In genomic region chr1:15757575-15758401, GRCh38 we compare ENCODE assay signal across 9 cellular contexts. TPM values are rescaled to one million over a fixed set of nuclear protein-coding genes. Genes with fewer than 3 reads are reported as not detected.
DNase-seq lines count a peak whose midpoint lies in the region; ATAC-seq and TF ChIP-seq lines count a peak whose summit lies in the region.
"Had no signal": no experiment of that assay in that cellular context is flagged by ENCODE, and none has a peak within 500 bp of the region (broad histone marks: within the 10 kb centered on the region; RNA-seq: fewer than 3 reads in every experiment).

No MANE protein-coding gene starts in this region.

- H3K36me3 ChIP-seq in heart left ventricle (no peaks in the 10 kb centered on the region), prostate gland (no peaks in the 10 kb centered on the region)

- in situ Hi-C loops in GM13977 (cut with MboI; ENCODE audit: low pct_unique_long_range_greater_than_20kb, low sequenced_read_pairs, unreplicated experiment), result no loop called here

- H3K4me1 ChIP-seq in heart left ventricle (peaks cover 0 to 57% (median 41%) of the 10 kb centered on the region in 12 donors), prostate gland (replicated peaks) (peaks cover 6% of the 10 kb centered on the region)

- peak overlapping the region in 9 of 12 donors; percentile 37 to 87 (median 82) for H3K27ac ChIP-seq in heart left ventricle
- peak overlapping the region; percentile 80 to 83 for H3K27ac ChIP-seq in prostate gland

- peaks cover 0 to 56% (median 3%) of the 10 kb centered on the region in 9 donors for H3K27me3 ChIP-seq in heart left ventricle
- H3K27me3 ChIP-seq in prostate gland (replicated peaks; ENCODE audit: insufficient read depth), result no peaks in the 10 kb centered on the region

- ATAC-seq in heart left ventricle, result peak in 3 of 4 donors; percentile 2 to 8 (median 3)
- ATAC-seq in GM21529 (IDR thresholded peaks at IDR 0.05; ENCODE audit: unreplicated experiment), result no peak

- 20 to 29% (median 23%) methylated on average over 23 to 28 of the region's 28 CpGs for WGBS in heart left ventricle, 4 donors
- 8% methylated on average over 25 of the region's 28 CpGs for WGBS in prostate gland

- TF ChIP-seq CTCF in GM13977 (IDR thresholded peaks at IDR 0.05; ENCODE audit: extremely low read depth, insufficient read depth, missing control alignments), result no peak
- no peak for TF ChIP-seq CTCF in heart left ventricle (IDR thresholded peaks at IDR 0.05)
- no peak for TF ChIP-seq CTCF in prostate gland (IDR thresholded peaks at IDR 0.05)

- no peaks in the 10 kb centered on the region for H3K9me3 ChIP-seq in heart left ventricle
- H3K9me3 ChIP-seq in prostate gland, result no peaks in the 10 kb centered on the region

- DNase-seq in GM13977 (ENCODE audit: low spot score) (peak; percentile 36), T1000 (lab: John Stamatoyannopoulos, UW) (peak; percentile 21), heart left ventricle (peak in 2 of 5 donors; percentile 52 to 55), prostate gland (ENCODE audit: low spot score) (no peak), SIG-M5 treated with dmso at 0.1 percent for 504 hours (lab: John Stamatoyannopoulos, UW; ENCODE audit: unreplicated experiment) (no peak), NCI-H1930 (lab: John Stamatoyannopoulos, UW) (no peak), GF-D8 (lab: John Stamatoyannopoulos, UW) (no peak)
- DNase-seq: stimulated activated CD4-positive, alpha-beta T cell treated with anti-CD3 and anti-CD28 coated beads, Interleukin-1b, Interleukin-23, amount 100 ng/mL, for 48 hours had no signal

- intact Hi-C loops in heart left ventricle (cut with DNase I) (loop anchor here in 2 of 10 donors (2.0 to 10.0 kb wide), 2 partner anchors 19 to 163 kb away; no protein-coding TSS in a partner anchor), prostate gland (cut with DNase I) (no loop called here)

- TF ChIP-seq POLR2A in heart left ventricle (IDR thresholded peaks at IDR 0.05), result no peak
- TF ChIP-seq POLR2A in prostate gland (IDR thresholded peaks at IDR 0.05), result no peak

- H3K4me3 ChIP-seq in heart left ventricle (peak overlapping the region in 10 of 12 donors; percentile 66 to 95 (median 72)), prostate gland (peak overlapping the region; percentile 69 to 83)

RNA-seq across cellular contexts. Expression of gene FBLIM1, which starts 0.8 kb away (rescaled TPM):
- total RNA-seq in heart left ventricle (100 to 1,000 TPM in 1 of 9 donors, 10 to 100 TPM in 8; 49.3 to 103 (median 73.8) TPM), prostate gland (100 to 1,000 TPM in 1 of 2 donors, 10 to 100 TPM in 1; 33.1 to 111 TPM)
- polyA plus RNA-seq in heart left ventricle, result 10 to 100 TPM; 31.6 to 58.4 TPM

RNA-seq across cellular contexts. Expression of gene TMEM82, which starts 15.5 kb away (rescaled TPM):
- total RNA-seq in heart left ventricle (not detected), prostate gland (not detected)
- not detected for polyA plus RNA-seq in heart left ventricle

RNA-seq across cellular contexts. Expression of gene SLC25A34, which starts 21.7 kb away (rescaled TPM):
- 10 to 100 TPM in 6 of 9 donors, 1 to 10 TPM in 3; 4.8 to 71.2 (median 17.8) TPM for total RNA-seq in heart left ventricle
- polyA plus RNA-seq in heart left ventricle, result 10 to 100 TPM in 1 of 2 donors, 1 to 10 TPM in 1; 1.6 to 25.9 TPM
- total RNA-seq in prostate gland, result 1 to 10 TPM; 1.1 to 1.4 TPM

RNA-seq across cellular contexts. Expression of gene UQCRHL, which starts 49.7 kb away (rescaled TPM):
- total RNA-seq in heart left ventricle (1 to 10 TPM; 2.0 to 7.5 (median 3.8) TPM), prostate gland (1 to 10 TPM; 1.6 to 2.4 TPM)
- polyA plus RNA-seq in heart left ventricle, result 1 to 10 TPM; 6.6 to 9.8 TPM

Comparison
In these comparisons a context has a peak if more than half of its experiments do, and no peak if none do; other contexts are left out.
1. DNase-seq: peak in GM13977 (single experiment) and T1000 (single experiment); none in prostate gland (single experiment), SIG-M5 treated with dmso at 0.1 percent for 504 hours (single experiment), NCI-H1930 (0 of 2) and GF-D8 (single experiment).